ENCODE assay signal across 23 cellular contexts in the genomic region with DNA sequence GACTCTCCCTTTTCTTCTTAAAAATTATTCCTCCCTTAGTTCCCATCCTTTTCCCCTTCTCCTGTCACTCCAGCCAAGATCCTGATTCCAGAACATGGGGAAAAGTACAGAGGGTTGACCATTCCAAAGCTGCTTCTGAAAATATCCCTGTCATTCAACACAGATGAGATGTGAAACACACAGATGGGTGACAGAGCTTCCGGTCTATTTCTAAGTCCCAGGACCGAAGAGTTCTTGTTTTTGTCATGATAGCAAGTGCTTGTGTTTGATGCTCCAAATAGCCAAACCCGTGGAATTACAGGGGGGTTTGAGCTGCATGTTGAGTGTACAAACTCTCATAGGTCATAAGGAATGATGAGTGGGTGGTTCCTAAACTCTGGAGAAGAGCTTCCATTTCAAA. TPM values are rescaled to one million over a fixed set of nuclear protein-coding genes. Genes with fewer than 3 reads are reported as not detected.
DNase-seq lines count a peak whose midpoint lies in the region; ATAC-seq, FAIRE-seq and TF ChIP-seq lines count a peak whose summit lies in the region.
"Had no signal": no experiment of that assay in that cellular context is flagged by ENCODE, and none has a peak within 500 bp of the region (broad histone marks: within the 10 kb centered on the region; RNA-seq: fewer than 3 reads in every experiment).

No MANE protein-coding gene starts in this region.

- H3K4me1 Mint-ChIP-seq in activated T-cell treated with anti-CD3 and anti-CD28 coated beads, Interleukin-2, amount 50 U/mL, for 72 hours (ENCODE audit: low read depth), result no peaks in the 10 kb centered on the region
- H3K4me1 Mint-ChIP-seq in activated T-cell treated with anti-CD3 and anti-CD28 coated beads, Interleukin-2, amount 50 U/mL, for 4 hours (ENCODE audit: low read depth), result no peaks in the 10 kb centered on the region
- H3K4me1 Mint-ChIP-seq: activated naive CD8-positive, alpha-beta T cell treated with anti-CD3 and anti-CD28 coated beads, Interleukin-2, amount 10 ng/mL, durations not matched to agents 7 days and 5 days; stimulated activated naive CD8-positive, alpha-beta T cell treated with anti-CD3 and anti-CD28 coated beads, Interleukin-15, amount 100 ng/mL, for 72 hours had no signal

- no peaks in the 10 kb centered on the region for H3K36me3 ChIP-seq in left ventricle myocardium inferior
- no peaks in the 10 kb centered on the region for H3K36me3 ChIP-seq in prostate gland
- H3K36me3 ChIP-seq in aorta (ENCODE audit: control insufficient read depth in 1 of 2, insufficient read depth in 2 of 2, low read length in 1 of 2), result peaks cover 0 to 2% of the 10 kb centered on the region in 2 donors
- H3K36me3 ChIP-seq: BLaER1 treated with 17β-estradiol and CSF1 and Interleukin-3, amounts not matched to agents 10 nM and 100 nM; right lobe of liver had no signal

- H3K9me3 ChIP-seq in left ventricle myocardium inferior (replicated peaks), result no peaks in the 10 kb centered on the region
- H3K9me3 ChIP-seq in prostate gland, result no peaks in the 10 kb centered on the region
- H3K9me3 ChIP-seq in aorta (ENCODE audit: control insufficient read depth, low read length), result no peaks in the 10 kb centered on the region
- H3K9me3 ChIP-seq: right lobe of liver had no signal

- TF ChIP-seq CTCF in left ventricle myocardium inferior (IDR thresholded peaks at IDR 0.05; ENCODE audit: borderline replicate concordance), result no peak
- TF ChIP-seq CTCF in prostate gland (IDR thresholded peaks at IDR 0.05), result no peak

- ATAC-seq in activated T-cell treated with anti-CD3 and anti-CD28 coated beads, Interleukin-2, amount 50 U/mL, for 72 hours (replicated peaks in 1 of 2), result no peak
- ATAC-seq in activated T-cell treated with anti-CD3 and anti-CD28 coated beads, Interleukin-2, amount 50 U/mL, for 4 hours, result no peak
- ATAC-seq in aorta (ENCODE audit: low FRiP score), result no peak
- ATAC-seq: activated CD8-positive, alpha-beta T cell treated with anti-CD3 and anti-CD28 coated beads, Interleukin-2, amount 10 ng/mL, durations not matched to agents 7 days and 5 days; right lobe of liver; stimulated activated naive CD8-positive, alpha-beta T cell treated with anti-CD3 and anti-CD28 coated beads, Interleukin-15, amount 100 ng/mL, for 72 hours; WTC11 had no signal

- intact Hi-C loops in left ventricle myocardium inferior (cut with micrococcal nuclease) (no loop called here), prostate gland (cut with DNase I) (loop anchor here (10.0 kb wide), 1 partner anchor 350 kb away; no protein-coding TSS in a partner anchor), aorta (cut with DNase I) (no loop called here)

- peaks cover 0 to 5% of the 10 kb centered on the region in 2 donors for H3K9me3 Mint-ChIP-seq in activated T-cell treated with anti-CD3 and anti-CD28 coated beads, Interleukin-2, amount 50 U/mL, for 72 hours
- no peaks in the 10 kb centered on the region for H3K9me3 Mint-ChIP-seq in activated T-cell treated with anti-CD3 and anti-CD28 coated beads, Interleukin-2, amount 50 U/mL, for 4 hours
- H3K9me3 Mint-ChIP-seq: activated naive CD8-positive, alpha-beta T cell treated with anti-CD3 and anti-CD28 coated beads, Interleukin-2, amount 10 ng/mL, durations not matched to agents 7 days and 5 days had no signal

- FAIRE-seq in H54 (lab: Jason Lieb, UNC), result no peak

- peak overlapping the region; percentile 19 for H3K4me3 ChIP-seq in left ventricle myocardium inferior
- no peak overlapping the region for H3K4me3 ChIP-seq in prostate gland
- H3K4me3 ChIP-seq in aorta (ENCODE audit: low read length in 2 of 2), result no peak overlapping the region
- H3K4me3 ChIP-seq: BLaER1 treated with 17β-estradiol and CSF1 and Interleukin-3, amounts not matched to agents 10 nM and 100 nM; right lobe of liver had no signal

- H3K27ac Mint-ChIP-seq in activated T-cell treated with anti-CD3 and anti-CD28 coated beads, Interleukin-2, amount 50 U/mL, for 72 hours, result peak overlapping the region; percentile 18
- H3K27ac Mint-ChIP-seq: activated CD8-positive, alpha-beta T cell treated with anti-CD3 and anti-CD28 coated beads, Interleukin-2, amount 10 ng/mL, durations not matched to agents 7 days and 5 days; activated naive CD8-positive, alpha-beta T cell treated with anti-CD3 and anti-CD28 coated beads, Interleukin-2, amount 10 ng/mL, durations not matched to agents 7 days and 5 days; WTC11 had no signal

- no peak for TF ChIP-seq POLR2A in prostate gland (IDR thresholded peaks at IDR 0.05)
- no peak for TF ChIP-seq POLR2A in H54 (IDR thresholded peaks at IDR 0.05; ENCODE audit: low read depth, low read length)

- no peaks in the 10 kb centered on the region for H3K27me3 Mint-ChIP-seq in activated T-cell treated with anti-CD3 and anti-CD28 coated beads, Interleukin-2, amount 50 U/mL, for 72 hours (ENCODE audit: low read depth)
- H3K27me3 Mint-ChIP-seq in activated T-cell treated with anti-CD3 and anti-CD28 coated beads, Interleukin-2, amount 50 U/mL, for 4 hours (ENCODE audit: low read depth), result no peaks in the 10 kb centered on the region
- H3K27me3 Mint-ChIP-seq: activated naive CD8-positive, alpha-beta T cell treated with anti-CD3 and anti-CD28 coated beads, Interleukin-2, amount 10 ng/mL, durations not matched to agents 7 days and 5 days; stimulated activated naive CD8-positive, alpha-beta T cell treated with anti-CD3 and anti-CD28 coated beads, Interleukin-15, amount 100 ng/mL, for 72 hours had no signal

- H3K36me3 Mint-ChIP-seq in activated T-cell treated with anti-CD3 and anti-CD28 coated beads, Interleukin-2, amount 50 U/mL, for 72 hours (ENCODE audit: insufficient read depth in 2 of 2), result no peaks in the 10 kb centered on the region
- H3K36me3 Mint-ChIP-seq in activated T-cell treated with anti-CD3 and anti-CD28 coated beads, Interleukin-2, amount 50 U/mL, for 4 hours (ENCODE audit: insufficient read depth), result no peaks in the 10 kb centered on the region
- H3K36me3 Mint-ChIP-seq: activated naive CD8-positive, alpha-beta T cell treated with anti-CD3 and anti-CD28 coated beads, Interleukin-2, amount 10 ng/mL, durations not matched to agents 7 days and 5 days had no signal

- H3K4me1 ChIP-seq in left ventricle myocardium inferior (peaks cover 92% of the 10 kb centered on the region), prostate gland (replicated peaks) (peaks cover 6% of the 10 kb centered on the region), aorta (ENCODE audit: control insufficient read depth in 1 of 2, insufficient read depth in 2 of 2, low read length in 2 of 2) (peaks cover 13 to 31% of the 10 kb centered on the region in 2 donors)

- H3K27me3 ChIP-seq in left ventricle myocardium inferior (ENCODE audit: low read depth), result no peaks in the 10 kb centered on the region
- no peaks in the 10 kb centered on the region for H3K27me3 ChIP-seq in prostate gland (replicated peaks; ENCODE audit: insufficient read depth)
- no peaks in the 10 kb centered on the region for H3K27me3 ChIP-seq in aorta (ENCODE audit: control insufficient read depth in 1 of 2, insufficient read depth in 2 of 2, low read length in 1 of 2)
- H3K27me3 ChIP-seq: BLaER1 treated with 17β-estradiol and CSF1 and Interleukin-3, amounts not matched to agents 10 nM and 100 nM; right lobe of liver had no signal

- no peak overlapping the region for H3K4me3 Mint-ChIP-seq in activated T-cell treated with anti-CD3 and anti-CD28 coated beads, Interleukin-2, amount 50 U/mL, for 72 hours
- no peak overlapping the region for H3K4me3 Mint-ChIP-seq in activated T-cell treated with anti-CD3 and anti-CD28 coated beads, Interleukin-2, amount 50 U/mL, for 4 hours
- H3K4me3 Mint-ChIP-seq: activated CD8-positive, alpha-beta T cell treated with anti-CD3 and anti-CD28 coated beads, Interleukin-2, amount 10 ng/mL, durations not matched to agents 7 days and 5 days; activated naive CD8-positive, alpha-beta T cell treated with anti-CD3 and anti-CD28 coated beads, Interleukin-2, amount 10 ng/mL, durations not matched to agents 7 days and 5 days; stimulated activated naive CD8-positive, alpha-beta T cell treated with anti-CD3 and anti-CD28 coated beads, Interleukin-15, amount 100 ng/mL, for 72 hours; WTC11 had no signal

- H3K27ac ChIP-seq in left ventricle myocardium inferior (replicated peaks), result peak overlapping the region; percentile 87
- H3K27ac ChIP-seq in prostate gland, result peak overlapping the region; percentile 75 to 78
- peak overlapping the region; percentile 97 to 99 for H3K27ac ChIP-seq in aorta (ENCODE audit: low read depth in 1 of 2, low read length in 2 of 2)
- H3K27ac ChIP-seq: BLaER1 treated with 17β-estradiol and CSF1 and Interleukin-3, amounts not matched to agents 10 nM and 100 nM; right lobe of liver had no signal

- 90% methylated on average over 3 of the region's 3 CpGs for WGBS in prostate gland
- WGBS in aorta, 2 donors, result 7 to 20% methylated on average over 3 of the region's 3 CpGs

- no peak for DNase-seq in activated T-cell treated with anti-CD3 and anti-CD28 coated beads, Interleukin-2, amount 50 U/mL, for 72 hours
- DNase-seq in activated T-cell treated with anti-CD3 and anti-CD28 coated beads, Interleukin-2, amount 50 U/mL, for 4 hours, result no peak
- DNase-seq in left ventricle myocardium inferior (no peak), prostate gland (ENCODE audit: low spot score) (no peak), aorta (no peak), hepatic stellate cell (ENCODE audit: low spot score) (no peak), H54 (ENCODE audit: insufficient read length, low spot score) (no peak)
- DNase-seq in activated CD4-positive, alpha-beta T cell treated with anti-CD3 and anti-CD28 coated beads, Interleukin-2, amount 50 U/mL, for 48 hours, result no peak
- DNase-seq: 8988T; activated CD8-positive, alpha-beta T cell treated with anti-CD3 and anti-CD28 coated beads, Interleukin-2, amount 10 ng/mL, durations not matched to agents 7 days and 5 days; activated naive CD8-positive, alpha-beta T cell treated with anti-CD3 and anti-CD28 coated beads, Interleukin-2, amount 10 ng/mL, durations not matched to agents 7 days and 5 days; caudate nucleus; effector memory CD4-positive, alpha-beta T cell; GDM1; hippocampal formation; Karpas-422; NCI-H1105; OCI-M1; right lobe of liver; stimulated activated naive CD8-positive, alpha-beta T cell treated with anti-CD3 and anti-CD28 coated beads, Interleukin-15, amount 100 ng/mL, for 72 hours had no signal

RNA-seq across cellular contexts. Expression of a gene that starts 57.9 kb away (rescaled TPM):
- total RNA-seq in activated T-cell treated with anti-CD3 and anti-CD28 coated beads, Interleukin-2, amount 50 U/mL, for 72 hours, result not detected
- total RNA-seq in activated T-cell treated with anti-CD3 and anti-CD28 coated beads, Interleukin-2, amount 50 U/mL, for 4 hours, result under 1 TPM; 0.11 to 0.76 (median 0.15) TPM
- total RNA-seq in left ventricle myocardium inferior (75.4 TPM), prostate gland (10 to 100 TPM; 38.4 to 55.1 TPM), aorta (100 to 1,000 TPM; 137 to 159 TPM)
- 10 to 100 TPM; 30.4 to 50.6 TPM for polyA plus RNA-seq in aorta
- total RNA-seq: activated CD8-positive, alpha-beta T cell treated with anti-CD3 and anti-CD28 coated beads, Interleukin-2, amount 10 ng/mL, durations not matched to agents 7 days and 5 days; T-helper 2 cell treated with Interferon-gamma antibody and Interleukin-4, amounts not matched to agents 100 ng/mL and 5 ng/mL, for 36 hours had no signal

Comparison
In these comparisons a context has a peak if more than half of its experiments do, and no peak if none do; other contexts are left out.
1. RNA of a gene that starts 57.9 kb away (total RNA-seq): 137 to 159 TPM in aorta, 75.4 TPM in left ventricle myocardium inferior (single experiment) and 38.4 to 55.1 TPM in prostate gland; 0.11 to 0.76 TPM in activated T-cell treated with anti-CD3 and anti-CD28 coated beads, Interleukin-2, amount 50 U/mL, for 4 hours and not detected in activated T-cell treated with anti-CD3 and anti-CD28 coated beads, Interleukin-2, amount 50 U/mL, for 72 hours; every median in the first group is over 10 times any median in the second.
2. Peak in every context shown above with its lines, with median percentiles within 50 percentile points of each other: H3K27ac ChIP-seq.